ENCODE assay signal across 14 cellular contexts in the genomic region with DNA sequence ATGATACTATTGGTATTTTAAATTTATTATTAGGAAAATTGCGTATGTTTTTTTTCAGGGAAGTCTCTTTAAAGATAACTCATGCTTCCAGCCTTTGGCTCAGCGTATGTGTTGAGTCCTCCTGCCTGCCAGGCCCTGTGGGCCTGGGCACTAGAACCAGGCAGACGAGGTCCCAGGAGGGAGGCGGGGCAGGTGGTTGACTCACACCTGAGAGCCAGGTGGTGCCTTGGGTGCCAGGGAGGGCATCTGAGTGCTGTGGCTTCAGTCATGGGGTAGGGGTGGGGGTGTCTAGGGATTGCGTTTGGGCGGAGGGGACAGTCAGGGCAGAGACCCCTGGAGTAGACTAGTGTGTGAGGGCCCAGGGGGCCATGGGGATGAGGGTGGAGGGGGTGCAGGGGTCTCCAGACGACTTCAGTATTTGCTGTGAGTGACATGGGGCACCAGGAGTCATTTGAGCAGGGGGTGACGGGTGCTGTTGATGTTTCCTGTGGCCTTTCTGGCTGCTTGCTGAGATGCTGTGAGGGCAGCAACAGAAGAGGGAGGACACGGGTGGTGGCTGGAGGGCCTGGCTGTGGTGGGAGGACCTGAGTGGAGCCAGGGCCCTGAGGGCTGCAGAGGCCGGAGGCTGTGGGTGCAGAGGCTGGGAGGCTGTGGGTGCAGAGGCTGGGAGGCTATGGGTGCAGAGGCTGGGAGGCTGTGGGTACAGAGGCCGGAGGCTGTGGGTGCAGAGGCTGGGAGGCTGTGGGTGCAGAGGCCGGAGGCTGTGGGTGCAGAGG.
"Had no signal": no experiment of that assay in that cellular context is flagged by ENCODE, and none has a peak within 500 bp of the region (broad histone marks: within the 10 kb centered on the region; RNA-seq: fewer than 3 reads in every experiment).

No MANE protein-coding gene starts in this region.

- H3K27me3 Mint-ChIP-seq: activated naive CD4-positive, alpha-beta T cell treated with anti-CD3 and anti-CD28 coated beads, Interleukin-2, amount 10 ng/mL, durations not matched to agents 7 days and 5 days had no signal

- H3K4me1 ChIP-seq: lower lobe of right lung, sigmoid colon had no signal

- H3K4me3 ChIP-seq: coronary artery, lower lobe of right lung, sigmoid colon, thyroid gland had no signal

- H3K9me3 Mint-ChIP-seq: activated naive CD4-positive, alpha-beta T cell treated with anti-CD3 and anti-CD28 coated beads, Interleukin-2, amount 10 ng/mL, durations not matched to agents 7 days and 5 days; activated T-helper 2 cell treated with anti-CD3 and anti-CD28 coated beads, Interferon-gamma antibody, Interleukin-2, Interleukin-4, amounts not matched to agents 10 μg/mL and 5 μg/mL and 100 μg/mL, durations not matched to agents 14 hours and 24 hours and 36 hours; T-helper 1 cell treated with Interleukin-12 subunit alpha and Interleukin-12 subunit beta and Interleukin-4 antibody, amounts not matched to agents 30 μg/mL and 1 μg/mL, for 36 hours had no signal

- H3K4me3 Mint-ChIP-seq: activated naive CD4-positive, alpha-beta T cell treated with anti-CD3 and anti-CD28 coated beads, Interleukin-2, amount 10 ng/mL, durations not matched to agents 7 days and 5 days; T-helper 1 cell treated with Interleukin-12 subunit alpha and Interleukin-12 subunit beta and Interleukin-4 antibody, amounts not matched to agents 30 μg/mL and 1 μg/mL, for 36 hours had no signal

- ATAC-seq: lower lobe of right lung had no signal

- H3K27ac Mint-ChIP-seq: activated naive CD4-positive, alpha-beta T cell treated with anti-CD3 and anti-CD28 coated beads, Interleukin-2, amount 10 ng/mL, durations not matched to agents 7 days and 5 days; activated T-helper 2 cell treated with anti-CD3 and anti-CD28 coated beads, Interferon-gamma antibody, Interleukin-2, Interleukin-4, amounts not matched to agents 10 μg/mL and 5 μg/mL and 100 μg/mL, durations not matched to agents 14 hours and 24 hours and 36 hours; T-helper 1 cell treated with Interleukin-12 subunit alpha and Interleukin-12 subunit beta and Interleukin-4 antibody, amounts not matched to agents 30 μg/mL and 1 μg/mL, for 36 hours had no signal

- DNase-seq: activated CD4-positive, alpha-beta T cell treated with anti-CD3 and anti-CD28 coated beads for 4 hours; activated naive CD4-positive, alpha-beta T cell treated with anti-CD3 and anti-CD28 coated beads, Interleukin-2, amount 10 ng/mL, durations not matched to agents 7 days and 5 days; activated T-cell treated with anti-CD3 and anti-CD28 coated beads for 4 hours; central memory CD4-positive, alpha-beta T cell; effector CD4-positive, alpha-beta T cell; lower lobe of right lung; midbrain; sigmoid colon; stimulated activated CD4-positive, alpha-beta T cell treated with anti-CD3 and anti-CD28 coated beads, Interleukin-1b, Interleukin-23, amount 100 ng/mL, for 48 hours; thyroid gland had no signal

- FAIRE-seq: frontal cortex had no signal

- H3K9me3 ChIP-seq: lower lobe of right lung, sigmoid colon, thyroid gland had no signal

- H3K27ac ChIP-seq: coronary artery, lower lobe of right lung, sigmoid colon, thyroid gland had no signal
